Comparison of ENCODE assay signal across 8 cellular contexts in the genomic region with DNA sequence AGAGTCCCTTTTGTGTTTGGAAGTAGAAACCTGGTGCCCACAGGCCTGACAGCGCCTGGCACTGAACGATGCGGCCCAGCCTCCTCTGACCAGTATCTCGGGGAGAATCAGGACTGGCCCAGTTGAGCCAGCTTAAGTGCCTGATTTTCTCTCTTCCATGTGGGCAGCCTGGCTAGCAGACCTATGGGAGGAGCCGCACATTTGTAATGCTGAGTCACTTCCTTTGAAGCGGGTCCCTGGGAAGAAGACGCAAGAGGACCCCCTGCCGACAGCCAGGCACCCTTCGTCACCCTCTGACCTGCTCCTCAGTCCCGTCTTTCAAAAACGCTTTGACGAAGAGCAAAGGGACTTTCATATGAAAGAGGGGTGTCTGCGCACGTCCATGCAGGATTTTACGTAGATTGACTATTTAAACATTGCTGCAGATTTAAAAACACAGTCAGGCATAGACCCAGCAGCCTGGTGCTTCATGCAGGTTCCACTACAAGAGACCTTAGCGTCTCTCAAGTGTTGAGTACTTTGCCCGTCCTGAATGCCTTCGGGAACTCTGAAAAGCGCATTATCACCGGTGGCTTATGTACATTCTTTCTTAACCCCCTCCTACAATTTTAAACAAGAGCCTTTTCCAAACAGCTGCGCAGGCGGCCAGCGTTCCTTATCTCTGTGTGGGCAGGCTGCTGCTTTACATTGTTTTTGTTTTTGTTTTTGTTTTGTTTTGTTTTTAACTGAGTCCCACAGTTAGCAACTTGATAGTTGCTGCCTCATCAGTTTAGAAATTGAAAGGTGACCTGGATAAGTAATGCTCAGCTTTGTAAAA. TPM values are rescaled to one million over a fixed set of nuclear protein-coding genes. Genes with fewer than 3 reads are reported as not detected.
DNase-seq lines count a peak whose midpoint lies in the region; ATAC-seq and TF ChIP-seq lines count a peak whose summit lies in the region.

No MANE protein-coding gene starts in this region.

- intact Hi-C loops in CD8-positive, alpha-beta T cell (cut with DNase I, micrococcal nuclease), result no loop called here
- intact Hi-C loops in activated CD8-positive, alpha-beta T cell treated with anti-CD3 and anti-CD28 coated beads for 36 hours (cut with micrococcal nuclease), result no loop called here

- peak overlapping the region; percentile 93 for H3K27ac Mint-ChIP-seq in CD8-positive, alpha-beta T cell
- H3K27ac Mint-ChIP-seq in activated CD8-positive, alpha-beta T cell treated with anti-CD3 and anti-CD28 coated beads for 36 hours, result peak overlapping the region; percentile 82
- peak overlapping the region; percentile 95 for H3K27ac Mint-ChIP-seq in osteocyte (ENCODE audit: unreplicated experiment)

- no peaks in the 10 kb centered on the region for H3K9me3 Mint-ChIP-seq in CD8-positive, alpha-beta T cell
- no peaks in the 10 kb centered on the region for H3K9me3 Mint-ChIP-seq in activated CD8-positive, alpha-beta T cell treated with anti-CD3 and anti-CD28 coated beads for 36 hours
- no peaks in the 10 kb centered on the region for H3K9me3 Mint-ChIP-seq in osteocyte (ENCODE audit: unreplicated experiment)

- H3K27ac ChIP-seq in CD8-positive, alpha-beta T cell (ENCODE audit: low read depth, low read length), result no peak overlapping the region
- peak overlapping the region; percentile 48 for H3K27ac ChIP-seq in KOPT-K1 (ENCODE audit: low read depth, low read length, poor library complexity, severe bottlenecking)

- no peaks in the 10 kb centered on the region for H3K27me3 Mint-ChIP-seq in CD8-positive, alpha-beta T cell (ENCODE audit: low read depth)
- no peaks in the 10 kb centered on the region for H3K27me3 Mint-ChIP-seq in activated CD8-positive, alpha-beta T cell treated with anti-CD3 and anti-CD28 coated beads for 36 hours
- no peaks in the 10 kb centered on the region for H3K27me3 Mint-ChIP-seq in osteocyte (ENCODE audit: unreplicated experiment)

- H3K4me1 Mint-ChIP-seq in CD8-positive, alpha-beta T cell (ENCODE audit: low read depth), result peaks cover 57% of the 10 kb centered on the region
- peaks cover 51% of the 10 kb centered on the region for H3K4me1 Mint-ChIP-seq in activated CD8-positive, alpha-beta T cell treated with anti-CD3 and anti-CD28 coated beads for 36 hours (ENCODE audit: low read depth)
- H3K4me1 Mint-ChIP-seq in osteocyte (ENCODE audit: unreplicated experiment), result peaks cover 38% of the 10 kb centered on the region

- POLR2A ChIA-PET in CD8-positive, alpha-beta T cell (lab: Charles Lee), result no interaction called here
- POLR2A ChIA-PET in activated CD8-positive, alpha-beta T cell treated with anti-CD3 and anti-CD28 coated beads for 36 hours (lab: Charles Lee), result interaction anchor here (0.6 to 2.1 kb wide), 4 partner anchors 12 to 56 kb away, joined by 3 to 16 read pairs (median 4); a partner anchor contains a TSS

- no peaks in the 10 kb centered on the region for H3K27me3 ChIP-seq in CD8-positive, alpha-beta T cell (ENCODE audit: insufficient read depth, low read length)

- TF ChIP-seq CTCF in CD8-positive, alpha-beta T cell (IDR thresholded peaks at IDR 0.05), result no peak
- TF ChIP-seq CTCF in activated CD8-positive, alpha-beta T cell treated with anti-CD3 and anti-CD28 coated beads for 36 hours (IDR thresholded peaks at IDR 0.05), result no peak
- TF ChIP-seq CTCF in osteocyte (IDR thresholded peaks at IDR 0.05), result no peak

- CTCF ChIA-PET in CD8-positive, alpha-beta T cell (lab: Charles Lee), result interaction anchor here (1.0 to 1.3 kb wide), 3 partner anchors 13 to 21 kb away, joined by 3 to 4 read pairs (median 3); no protein-coding TSS in a partner anchor
- CTCF ChIA-PET in activated CD8-positive, alpha-beta T cell treated with anti-CD3 and anti-CD28 coated beads for 36 hours (lab: Charles Lee), result interaction anchor here (0.7 to 1.1 kb wide), 2 partner anchors 9 to 35 kb away, joined by 3 read pairs; no protein-coding TSS in a partner anchor

- H3K9me3 ChIP-seq in CD8-positive, alpha-beta T cell (ENCODE audit: low read length), result no peaks in the 10 kb centered on the region
- no peaks in the 10 kb centered on the region for H3K9me3 ChIP-seq in KOPT-K1 (ENCODE audit: insufficient read depth, low read length, poor library complexity, severe bottlenecking)

- H3K36me3 Mint-ChIP-seq in CD8-positive, alpha-beta T cell, result peaks cover 36% of the 10 kb centered on the region
- peaks cover 29% of the 10 kb centered on the region for H3K36me3 Mint-ChIP-seq in activated CD8-positive, alpha-beta T cell treated with anti-CD3 and anti-CD28 coated beads for 36 hours (ENCODE audit: low read depth)
- peaks cover 21% of the 10 kb centered on the region for H3K36me3 Mint-ChIP-seq in osteocyte (ENCODE audit: unreplicated experiment)

- peak; percentile 39 for ATAC-seq in CD8-positive, alpha-beta T cell
- ATAC-seq in activated CD8-positive, alpha-beta T cell treated with anti-CD3 and anti-CD28 coated beads for 36 hours, result peak; percentile 68
- ATAC-seq in GM18517 (IDR thresholded peaks at IDR 0.05; ENCODE audit: unreplicated experiment) (no peak), HG02588 (IDR thresholded peaks at IDR 0.05; ENCODE audit: unreplicated experiment) (no peak)

- H3K4me3 ChIP-seq in CD8-positive, alpha-beta T cell (ENCODE audit: low read depth, low read length), result no peak overlapping the region

- peaks cover 12% of the 10 kb centered on the region for H3K36me3 ChIP-seq in CD8-positive, alpha-beta T cell (ENCODE audit: insufficient read depth, low read length)
- H3K36me3 ChIP-seq in KOPT-K1 (ENCODE audit: insufficient read depth, low read length), result peaks cover 35% of the 10 kb centered on the region; the same call in 1 of the 2 replicates

- DNase-seq in CD8-positive, alpha-beta T cell, result peak in 2 of 7 experiments; percentile 42 to 45
- DNase-seq in activated CD8-positive, alpha-beta T cell treated with anti-CD3 and anti-CD28 coated beads for 36 hours, result peak; percentile 55
- DNase-seq in fibroblast of peridontal ligament (ENCODE audit: extremely low read depth) (peak; percentile 75), osteocyte (ENCODE audit: extremely low spot score, unreplicated experiment) (no peak), NCI-H146 treated with DMSO at 0.1 percent for 48 hours (lab: John Stamatoyannopoulos, UW; ENCODE audit: unreplicated experiment) (no peak)

- peak overlapping the region; percentile 67 for H3K4me3 Mint-ChIP-seq in CD8-positive, alpha-beta T cell
- peak overlapping the region; percentile 50 for H3K4me3 Mint-ChIP-seq in activated CD8-positive, alpha-beta T cell treated with anti-CD3 and anti-CD28 coated beads for 36 hours
- H3K4me3 Mint-ChIP-seq in osteocyte (ENCODE audit: unreplicated experiment), result peak overlapping the region; percentile 33

- peaks cover 37% of the 10 kb centered on the region for H3K4me1 ChIP-seq in CD8-positive, alpha-beta T cell (ENCODE audit: insufficient read depth, low read length)

RNA-seq across cellular contexts. Expression of a gene that starts 36.5 kb away (rescaled TPM):
- total RNA-seq in CD8-positive, alpha-beta T cell, result 100 to 1,000 TPM; 129 to 131 TPM
- total RNA-seq in activated CD8-positive, alpha-beta T cell treated with anti-CD3 and anti-CD28 coated beads for 36 hours, result 10 to 100 TPM; 21.2 to 21.3 TPM
- total RNA-seq in osteocyte, result 50.2 and 55.0 TPM in 2 replicates

RNA-seq across cellular contexts. Expression of a gene that starts 56.8 kb away (rescaled TPM):
- 10 to 100 TPM; 65.8 to 69.8 TPM for total RNA-seq in CD8-positive, alpha-beta T cell
- 10 to 100 TPM; 38.5 to 39.6 TPM for total RNA-seq in activated CD8-positive, alpha-beta T cell treated with anti-CD3 and anti-CD28 coated beads for 36 hours
- 56.2 and 63.1 TPM in 2 replicates for total RNA-seq in osteocyte

Comparison
In these comparisons a context has a peak if more than half of its experiments do, and no peak if none do; other contexts are left out.
1. ATAC-seq: peak in CD8-positive, alpha-beta T cell (single experiment) and activated CD8-positive, alpha-beta T cell treated with anti-CD3 and anti-CD28 coated beads for 36 hours (single experiment); none in GM18517 (single experiment) and HG02588 (single experiment).
2. DNase-seq: peak in activated CD8-positive, alpha-beta T cell treated with anti-CD3 and anti-CD28 coated beads for 36 hours (single experiment) and fibroblast of peridontal ligament (single experiment); none in osteocyte (single experiment) and NCI-H146 treated with DMSO at 0.1 percent for 48 hours (single experiment).
3. Peak in every context shown above with its lines, with median percentiles within 50 percentile points of each other: H3K27ac Mint-ChIP-seq and H3K4me3 Mint-ChIP-seq.